38 cellular contexts compared by ENCODE assay signal in the genomic region with DNA sequence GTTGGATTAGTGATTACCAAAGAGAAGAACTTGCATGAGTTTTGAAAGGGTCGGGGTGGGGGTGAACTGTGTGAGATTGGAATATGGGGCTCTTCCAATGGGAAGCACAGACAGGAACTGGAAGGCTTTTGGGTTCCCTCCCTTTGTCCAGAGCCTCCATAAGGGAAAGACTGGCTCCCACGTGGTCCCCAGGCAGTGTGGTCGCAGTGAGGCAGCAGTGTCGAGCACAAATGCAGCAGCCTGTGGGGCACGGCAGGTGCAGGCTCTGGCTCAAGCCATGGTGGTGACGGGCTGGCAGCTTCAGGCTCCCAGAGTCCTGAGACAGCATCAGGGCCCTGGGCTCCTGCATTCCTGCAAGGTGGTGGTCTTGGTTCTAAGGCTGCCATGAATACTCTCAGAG. TPM values are rescaled to one million over a fixed set of nuclear protein-coding genes. Genes with fewer than 3 reads are reported as not detected.
"Had no signal": no experiment of that assay in that cellular context is flagged by ENCODE, and none has a peak within 500 bp of the region (broad histone marks: within the 10 kb centered on the region; RNA-seq: fewer than 3 reads in every experiment).

No MANE protein-coding gene starts in this region.

- DNase-seq: Karpas-422, Kasumi-1, MG63, MM.1S, MV-4-11, NCI-H1048, NCI-H1092, NCI-H1092 treated with DMSO at 0.1 percent for 48 hours, NCI-H1105, NCI-H1105 treated with DMSO at 0.1 percent for 48 hours, NCI-H1417, NCI-H1417 treated with DMSO at 0.1 percent for 48 hours, NCI-H1436, NCI-H1436 treated with DMSO at 0.1 percent for 48 hours, NCI-H146, NCI-H1694, NCI-H1694 treated with DMSO at 0.1 percent for 48 hours, NCI-H187, NCI-H187 treated with DMSO at 0.1 percent for 48 hours, NCI-H1930, NCI-H2029, NCI-H2029 treated with DMSO at 0.1 percent for 48 hours, NCI-H2081, NCI-H2081 treated with DMSO at 0.1 percent for 48 hours, NCI-H2107, NCI-H2171, NCI-H2171 treated with DMSO at 0.1 percent for 48 hours, NCI-H2227 treated with DMSO at 0.1 percent for 48 hours, NCI-H226, NCI-H345, NCI-H446, NCI-H446 treated with DMSO at 0.1 percent for 48 hours, NCI-H510A, NCI-H510A treated with DMSO at 0.1 percent for 48 hours had no signal

- H3K27me3 ChIP-seq: MG63 had no signal

- H3K9me3 ChIP-seq: MG63 had no signal

RNA-seq across cellular contexts. Expression of gene VCX2, which starts 45.5 kb away (rescaled TPM):
- total RNA-seq: LHCN-M2, M059J, MCF 10A, NCI-H460 had no signal
